Comparison of ENCODE assay signal across 17 cellular contexts in genomic region chr2:71926098-71926466, GRCh38.
DNase-seq lines count a peak whose midpoint lies in the region; TF ChIP-seq lines count a peak whose summit lies in the region.
"Had no signal": no experiment of that assay in that cellular context is flagged by ENCODE, and none has a peak within 500 bp of the region (broad histone marks: within the 10 kb centered on the region; RNA-seq: fewer than 3 reads in every experiment).

No MANE protein-coding gene starts in this region.

- no peak overlapping the region for H3K4me3 ChIP-seq in sigmoid colon
- no peak overlapping the region for H3K4me3 ChIP-seq in effector memory CD4-positive, alpha-beta T cell (ENCODE audit: insufficient read depth, low read depth, low read length, poor library complexity, severe bottlenecking)
- H3K4me3 ChIP-seq: GM23248 had no signal

- DNase-seq in activated CD8-positive, alpha-beta memory T cell treated with anti-CD3 and anti-CD28 coated beads for 24 hours = peak; percentile 40
- no peak for DNase-seq in activated CD8-positive, alpha-beta memory T cell treated with anti-CD3 and anti-CD28 coated beads, Interleukin-2, amount 50 U/mL, for 4 hours
- DNase-seq in NCI-H69 (lab: John Stamatoyannopoulos, UW) = peak; percentile 41
- DNase-seq in left kidney (ENCODE audit: low read depth, low spot score) = peak; percentile 74
- DNase-seq in sigmoid colon = no peak
- DNase-seq in T1000 (lab: John Stamatoyannopoulos, UW) = no peak
- no peak for DNase-seq in NCI-H446 (lab: John Stamatoyannopoulos, UW)
- DNase-seq in effector memory CD4-positive, alpha-beta T cell = no peak
- DNase-seq: GDM1; NCI-H1048; NCI-H146; NCI-H2081 treated with DMSO at 0.1 percent for 48 hours; NCI-H2227 treated with DMSO at 0.1 percent for 48 hours; NCI-H526 treated with DMSO at 0.1 percent for 48 hours; NK-92 treated with Interleukin-12 subunit alpha and Interleukin-12 subunit beta, amount 100 ng/mL, for 24 hours; OCI-M1 had no signal

- no peak for TF ChIP-seq EP300 in sigmoid colon (IDR thresholded peaks at IDR 0.05)

- TF ChIP-seq POLR2A in sigmoid colon (IDR thresholded peaks at IDR 0.05) = no peak

- no peaks in the 10 kb centered on the region for H3K27me3 ChIP-seq in sigmoid colon
- no peaks in the 10 kb centered on the region for H3K27me3 ChIP-seq in effector memory CD4-positive, alpha-beta T cell (replicated peaks; ENCODE audit: control insufficient read depth, insufficient read depth, low read length, poor library complexity, severe bottlenecking)

- 49 to 81% methylated on average over 9 of the region's 9 CpGs for WGBS in sigmoid colon, 2 donors

- H3K36me3 ChIP-seq in sigmoid colon = no peaks in the 10 kb centered on the region
- no peaks in the 10 kb centered on the region for H3K36me3 ChIP-seq in effector memory CD4-positive, alpha-beta T cell (ENCODE audit: control insufficient read depth, insufficient read depth, low read length)

- peak overlapping the region in 3 of 4 donors; percentile 52 to 74 (median 63) for H3K27ac ChIP-seq in sigmoid colon
- H3K27ac ChIP-seq in effector memory CD4-positive, alpha-beta T cell (ENCODE audit: insufficient read depth, low read length, poor library complexity, severe bottlenecking) = no peak overlapping the region
- H3K27ac ChIP-seq: GM23248 had no signal

- intact Hi-C loops in sigmoid colon (cut with DNase I) = loop anchor here (10.0 kb wide), 2 partner anchors 649 to 819 kb away; no protein-coding TSS in a partner anchor

- no peaks in the 10 kb centered on the region for H3K9me3 ChIP-seq in sigmoid colon
- no peaks in the 10 kb centered on the region for H3K9me3 ChIP-seq in effector memory CD4-positive, alpha-beta T cell (ENCODE audit: control insufficient read depth, low read length)

- H3K4me1 ChIP-seq in sigmoid colon = peaks cover 0 to 34% (median 21%) of the 10 kb centered on the region in 4 donors
- H3K4me1 ChIP-seq in effector memory CD4-positive, alpha-beta T cell (ENCODE audit: control insufficient read depth, insufficient read depth, low read length, poor library complexity, severe bottlenecking) = no peaks in the 10 kb centered on the region

- no peak for TF ChIP-seq CTCF in sigmoid colon (IDR thresholded peaks at IDR 0.05)

Comparison
In these comparisons a context has a peak if more than half of its experiments do, and no peak if none do; other contexts are left out.
1. DNase-seq: peak in activated CD8-positive, alpha-beta memory T cell treated with anti-CD3 and anti-CD28 coated beads for 24 hours (single experiment), NCI-H69 (single experiment) and left kidney (single experiment); none in activated CD8-positive, alpha-beta memory T cell treated with anti-CD3 and anti-CD28 coated beads, Interleukin-2, amount 50 U/mL, for 4 hours (single experiment), sigmoid colon (single experiment), T1000 (single experiment), NCI-H446 (0 of 2) and effector memory CD4-positive, alpha-beta T cell (0 of 3).